13 cellular contexts compared by ENCODE assay signal in the genomic region with DNA sequence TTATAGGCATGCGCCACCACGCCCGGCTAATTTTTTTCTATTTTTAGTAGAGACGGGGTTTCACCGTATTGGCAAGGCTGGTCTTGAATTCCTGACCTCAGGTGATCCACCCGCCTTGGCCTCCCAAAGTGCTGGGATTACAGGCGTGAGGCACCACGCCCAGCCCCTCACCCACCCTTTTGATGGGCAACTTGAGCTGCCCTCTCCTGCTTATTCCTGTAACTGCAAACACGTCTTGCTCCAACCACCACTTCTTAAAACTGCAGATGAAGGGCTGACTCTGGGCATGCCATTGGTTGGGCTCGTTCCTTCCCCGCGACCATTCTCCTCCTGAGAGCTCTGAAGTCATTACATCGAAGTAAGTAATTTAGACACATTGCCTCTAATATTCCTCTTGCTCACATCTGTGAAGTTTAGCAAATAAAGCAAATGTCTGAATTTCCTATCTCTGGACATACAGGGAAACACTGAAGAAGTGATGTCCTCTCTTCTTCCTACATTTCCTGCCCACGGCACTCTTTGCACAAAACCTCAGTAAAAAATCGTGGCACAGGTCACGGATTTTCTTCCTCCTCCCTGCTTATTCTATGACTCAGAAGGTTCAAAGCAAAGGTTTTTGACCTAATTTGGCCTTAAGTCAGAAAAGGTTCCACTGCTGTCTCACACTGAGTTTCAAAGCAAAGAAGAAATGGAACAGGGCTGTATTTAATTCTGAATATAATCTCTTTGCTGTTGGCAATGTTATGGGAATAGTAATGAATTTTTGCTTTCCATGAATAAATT.
A peak's percentile ranks its signal among the peaks of the same experiment; 100 is the strongest.
DNase-seq lines count a peak whose midpoint lies in the region; ATAC-seq, FAIRE-seq and TF ChIP-seq lines count a peak whose summit lies in the region.
"Had no signal": no experiment of that assay in that cellular context is flagged by ENCODE, and none has a peak within 500 bp of the region (broad histone marks: within the 10 kb centered on the region; RNA-seq: fewer than 3 reads in every experiment).

No MANE protein-coding gene starts in this region.

- intact Hi-C loops in CD8-positive, alpha-beta T cell (cut with DNase I, micrococcal nuclease): no loop called here
- intact Hi-C loops in K562 (cut with micrococcal nuclease): no loop called here

- peak overlapping the region; percentile 23 for H3K27ac Mint-ChIP-seq in CD8-positive, alpha-beta T cell
- no peak overlapping the region for H3K27ac Mint-ChIP-seq in stimulated activated naive CD8-positive, alpha-beta T cell treated with anti-CD3 and anti-CD28 coated beads, Interleukin-15, amount 100 ng/mL, for 72 hours
- no peak overlapping the region for H3K27ac Mint-ChIP-seq in progenitor cell of endocrine pancreas

- H2AFZ ChIP-seq in K562 (ENCODE audit: low read depth, low read length): no peak overlapping the region

- no peaks in the 10 kb centered on the region for H3K79me2 ChIP-seq in K562 (ENCODE audit: control insufficient read depth, insufficient read depth, low read length)

- no peak overlapping the region for H3K27ac ChIP-seq in CD8-positive, alpha-beta T cell (ENCODE audit: low read depth, low read length)
- H3K27ac ChIP-seq in K562 (ENCODE audit: extremely low read depth, low read depth, low read length): no peak overlapping the region
- H3K27ac ChIP-seq: BLaER1 had no signal

- H3K36me3 Mint-ChIP-seq in CD8-positive, alpha-beta T cell: no peaks in the 10 kb centered on the region
- no peaks in the 10 kb centered on the region for H3K36me3 Mint-ChIP-seq in progenitor cell of endocrine pancreas (ENCODE audit: insufficient read depth)

- POLR2A ChIA-PET in CD8-positive, alpha-beta T cell (lab: Charles Lee): no interaction called here
- POLR2A ChIA-PET in K562 (lab: Yijun Ruan, JAX): interaction anchor here (1.0 to 1.3 kb wide), 3 partner anchors 9 to 21 kb away, joined by 3 to 5 read pairs (median 3); no protein-coding TSS in a partner anchor

- TF ChIP-seq RAD21 in K562 (CRISPR knock-in tag; conservative IDR thresholded peaks at IDR 0.05 in 1 of 2, IDR thresholded peaks at IDR 0.05 in 1 of 2): peak in 1 of 2 experiments; percentile 39; a peak in 1 of 4 replicates

- no peaks in the 10 kb centered on the region for H3K36me3 ChIP-seq in CD8-positive, alpha-beta T cell (ENCODE audit: insufficient read depth, low read length)
- no peaks in the 10 kb centered on the region for H3K36me3 ChIP-seq in K562 (ENCODE audit: control insufficient read depth, insufficient read depth, low read length)
- H3K36me3 ChIP-seq: BLaER1 had no signal

- H3K9me3 Mint-ChIP-seq in CD8-positive, alpha-beta T cell: no peaks in the 10 kb centered on the region
- no peaks in the 10 kb centered on the region for H3K9me3 Mint-ChIP-seq in stimulated activated naive CD8-positive, alpha-beta T cell treated with anti-CD3 and anti-CD28 coated beads, Interleukin-15, amount 100 ng/mL, for 72 hours
- no peaks in the 10 kb centered on the region for H3K9me3 Mint-ChIP-seq in progenitor cell of endocrine pancreas (ENCODE audit: low read depth)

- CTCF ChIA-PET in CD8-positive, alpha-beta T cell (lab: Charles Lee): interaction anchor here (2.9 kb wide), 1 partner anchor 25 kb away, joined by 8 read pairs; no protein-coding TSS in a partner anchor
- CTCF ChIA-PET in K562 (lab: Yijun Ruan, JAX; ENCODE audit: low intra/inter-chr PET ratio): no interaction called here

- FAIRE-seq in K562 (lab: Jason Lieb, UNC): no peak
- FAIRE-seq: islet of Langerhans had no signal

- no peaks in the 10 kb centered on the region for H3K9me1 ChIP-seq in K562 (ENCODE audit: control insufficient read depth, insufficient read depth, low read length)

- in situ Hi-C loops in K562 (cut with MboI): no loop called here

- H3K4me3 Mint-ChIP-seq in CD8-positive, alpha-beta T cell: no peak overlapping the region
- no peak overlapping the region for H3K4me3 Mint-ChIP-seq in stimulated activated naive CD8-positive, alpha-beta T cell treated with anti-CD3 and anti-CD28 coated beads, Interleukin-15, amount 100 ng/mL, for 72 hours
- H3K4me3 Mint-ChIP-seq in progenitor cell of endocrine pancreas (ENCODE audit: low read depth): no peak overlapping the region

- BruUV-seq in K562 (replicated peaks; lab: Mats Ljungman, UMichigan): no TSS peak

- H3K4me1 ChIP-seq in CD8-positive, alpha-beta T cell (ENCODE audit: insufficient read depth, low read length): no peaks in the 10 kb centered on the region
- peaks cover 0 to 7% of the 10 kb centered on the region in 2 experiments; a peak in 1 of 5 replicates for H3K4me1 ChIP-seq in K562 (replicated peaks in 1 of 2; ENCODE audit: control insufficient read depth in 2 of 2, insufficient read depth in 2 of 2, low read length in 2 of 2)
- H3K4me1 ChIP-seq: BLaER1 had no signal

- no peaks in the 10 kb centered on the region for H3K9me3 ChIP-seq in CD8-positive, alpha-beta T cell (ENCODE audit: low read length)
- H3K9me3 ChIP-seq in K562 (replicated peaks; ENCODE audit: control insufficient read depth, insufficient read depth, low read depth, low read length): no peaks in the 10 kb centered on the region
- H3K9me3 ChIP-seq: BLaER1 had no signal

- no peak for TF ChIP-seq CTCF in CD8-positive, alpha-beta T cell (IDR thresholded peaks at IDR 0.05)
- TF ChIP-seq CTCF in K562 (IDR thresholded peaks at IDR 0.05 in 2 of 3, conservative IDR thresholded peaks at IDR 0.05 in 1 of 3; ENCODE audit: insufficient read depth in 2 of 3, low read depth in 1 of 3, low read length in 3 of 3) (0 out of 6 replicates have a peak, but pooled peaks of 1 of the 3 experiments have one; percentile 6), progenitor cell of endocrine pancreas (IDR thresholded peaks at IDR 0.05; ENCODE audit: unreplicated experiment) (no peak)

- no peak overlapping the region for H3K9ac ChIP-seq in K562 (ENCODE audit: insufficient read depth in 1 of 2, low read depth in 2 of 2, low read length in 2 of 2)
- H3K9ac ChIP-seq: BLaER1 had no signal

- H4K20me1 ChIP-seq in K562 (replicated peaks; ENCODE audit: control insufficient read depth, insufficient read depth, low read length): no peaks in the 10 kb centered on the region
- H4K20me1 ChIP-seq: BLaER1 had no signal

- TF ChIP-seq EP300 in K562 (IDR thresholded peaks at IDR 0.05; ENCODE audit: low read length): no peak

- H3K27me3 ChIP-seq in CD8-positive, alpha-beta T cell (ENCODE audit: insufficient read depth, low read length): no peaks in the 10 kb centered on the region
- H3K27me3 ChIP-seq in K562 (ENCODE audit: control insufficient read depth in 2 of 2, insufficient read depth in 2 of 2, low read length in 2 of 2): peaks cover 46 to 61% of the 10 kb centered on the region in 2 experiments
- H3K27me3 ChIP-seq: BLaER1 had no signal

- no peak overlapping the region for H3K4me3 ChIP-seq in CD8-positive, alpha-beta T cell (ENCODE audit: low read depth, low read length)
- H3K4me3 ChIP-seq in K562: no peak overlapping the region
- H3K4me3 ChIP-seq: BLaER1 had no signal

- H3K4me2 ChIP-seq in K562 (ENCODE audit: insufficient read depth, low read length): no peak overlapping the region
- H3K4me2 ChIP-seq: BLaER1 had no signal

- no peaks in the 10 kb centered on the region for H3K4me1 Mint-ChIP-seq in CD8-positive, alpha-beta T cell (ENCODE audit: low read depth)
- peaks cover 11% of the 10 kb centered on the region for H3K4me1 Mint-ChIP-seq in stimulated activated naive CD8-positive, alpha-beta T cell treated with anti-CD3 and anti-CD28 coated beads, Interleukin-15, amount 100 ng/mL, for 72 hours
- peaks cover 2% of the 10 kb centered on the region for H3K4me1 Mint-ChIP-seq in progenitor cell of endocrine pancreas (ENCODE audit: low read depth)

- DNase-seq in CD8-positive, alpha-beta T cell: no peak
- DNase-seq in HT-29 (ENCODE audit: low spot score) (peak; percentile 52), K562 (ENCODE audit: extremely low read depth in 1 of 4, low spot score in 3 of 4) (no peak), left lobe of liver (ENCODE audit: low spot score) (no peak), progenitor cell of endocrine pancreas (ENCODE audit: low spot score, unreplicated experiment) (no peak)
- no peak for DNase-seq in stimulated activated CD4-positive, alpha-beta T cell treated with anti-CD3 and anti-CD28 coated beads, Interleukin-2, amount 100 ng/mL, for 24 hours
- DNase-seq in stimulated activated naive CD8-positive, alpha-beta T cell treated with anti-CD3 and anti-CD28 coated beads, Interleukin-15, amount 100 ng/mL, for 72 hours: no peak
- DNase-seq: activated effector memory CD4-positive, alpha-beta T cell treated with anti-CD3 and anti-CD28 coated beads, Interleukin-2, amount 50 U/mL, for 16 hours; stimulated activated CD4-positive, alpha-beta T cell treated with anti-CD3 and anti-CD28 coated beads, Interleukin-4, amount 100 ng/mL, for 4 hours; stimulated activated naive CD4-positive, alpha-beta T cell treated with Interleukin-2 at 50 U/mL for 16 hours had no signal

- TF ChIP-seq POLR2A in K562 (conservative IDR thresholded peaks at IDR 0.05): no peak

- H3K27me3 Mint-ChIP-seq in CD8-positive, alpha-beta T cell (ENCODE audit: low read depth): no peaks in the 10 kb centered on the region
- H3K27me3 Mint-ChIP-seq in stimulated activated naive CD8-positive, alpha-beta T cell treated with anti-CD3 and anti-CD28 coated beads, Interleukin-15, amount 100 ng/mL, for 72 hours: no peaks in the 10 kb centered on the region
- no peaks in the 10 kb centered on the region for H3K27me3 Mint-ChIP-seq in progenitor cell of endocrine pancreas

- 2% methylated on average over 16 of the region's 16 CpGs for WGBS in K562 (ENCODE audit: insufficient coverage, low coverage, missing lambda C conversion rate)

- ATAC-seq in CD8-positive, alpha-beta T cell: no peak
- 0 out of 3 replicates have a peak, but pooled peaks have one; percentile 10 for ATAC-seq in K562
- peak; percentile 65 for ATAC-seq in left lobe of liver
- ATAC-seq in HG03571 (IDR thresholded peaks at IDR 0.05; ENCODE audit: unreplicated experiment): no peak
- no peak for ATAC-seq in stimulated activated naive CD8-positive, alpha-beta T cell treated with anti-CD3 and anti-CD28 coated beads, Interleukin-15, amount 100 ng/mL, for 72 hours

TF ChIP-seq in K562, 482 proteins besides CTCF, POLR2A, EP300 and RAD21 (continues in another document):
- TF ChIP-seq SRF (CRISPR knock-in tag; IDR thresholded peaks at IDR 0.05) (peak in 1 of 2 experiments; percentile 88; a peak in 2 of 4 replicates), KAT8 (IDR thresholded peaks at IDR 0.05; ENCODE audit: low read depth) (no peak), ZNF253 (CRISPR knock-in tag; conservative IDR thresholded peaks at IDR 0.05) (no peak), NR2C2 (CRISPR knock-in tag; IDR thresholded peaks at IDR 0.05) (no peak), NR2C2 (tag; IDR thresholded peaks at IDR 0.05) (0 out of 2 replicates have a peak, but pooled peaks have one; percentile 19)

Comparison
In these comparisons a context has a peak if more than half of its experiments do, and no peak if none do; other contexts are left out.
1. ATAC-seq: peak in K562 (single experiment) and left lobe of liver (single experiment); none in CD8-positive, alpha-beta T cell (single experiment), HG03571 (single experiment) and stimulated activated naive CD8-positive, alpha-beta T cell treated with anti-CD3 and anti-CD28 coated beads, Interleukin-15, amount 100 ng/mL, for 72 hours (single experiment).